In the genomic region with DNA sequence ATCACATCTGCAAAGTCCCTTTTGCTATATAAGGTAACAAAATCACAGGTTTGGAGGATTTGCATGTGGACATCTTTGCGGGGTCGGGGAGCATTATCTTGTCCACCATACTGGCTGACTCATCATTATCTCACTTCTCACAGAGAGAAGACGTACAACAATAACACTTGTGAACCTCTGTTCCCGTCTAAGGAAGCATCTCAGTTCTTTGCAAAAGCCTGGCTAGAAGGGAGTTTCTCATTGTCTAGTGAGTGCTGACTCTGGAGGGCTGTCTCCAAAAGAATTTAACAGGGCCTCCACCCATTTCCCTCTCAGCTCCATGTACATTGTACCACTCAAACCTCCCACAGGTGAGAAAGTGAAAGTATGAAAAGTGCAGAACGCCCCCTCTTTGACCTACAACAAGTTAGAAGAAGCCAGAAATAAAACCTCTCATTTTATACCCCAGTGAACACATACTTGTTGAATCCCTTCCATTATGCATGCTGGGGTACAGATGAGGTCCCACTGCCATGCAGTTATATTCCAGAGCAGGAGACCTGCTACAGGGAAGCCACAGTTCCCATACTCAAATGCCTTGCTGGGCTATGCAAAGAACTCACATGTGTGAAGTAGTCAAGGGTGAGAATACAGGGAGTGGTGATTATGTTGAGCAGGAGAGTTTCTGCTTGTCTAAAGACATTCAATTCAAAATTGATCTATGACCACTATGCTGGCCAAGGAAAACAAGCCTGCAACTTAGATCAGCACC, we compare ENCODE assay signal across 11 cellular contexts.
DNase-seq lines count a peak whose midpoint lies in the region; ATAC-seq and TF ChIP-seq lines count a peak whose summit lies in the region.
"Had no signal": no experiment of that assay in that cellular context is flagged by ENCODE, and none has a peak within 500 bp of the region (broad histone marks: within the 10 kb centered on the region; RNA-seq: fewer than 3 reads in every experiment).

No MANE protein-coding gene starts in this region.

- DNase-seq in OCI-LY7 (ENCODE audit: low spot score) (no peak), NCI-H82 treated with DMSO at 0.1 percent for 48 hours (lab: John Stamatoyannopoulos, UW; ENCODE audit: unreplicated experiment) (no peak), medulla oblongata (ENCODE audit: extremely low spot score) (no peak)
- no peak for DNase-seq in stimulated activated naive B cell treated with anti-CD40 and anti-IgM and Interleukin-4, amounts not matched to agents 10 μg/mL and 1 μg/mL and 100 μg/mL, for 72 hours
- DNase-seq: activated naive CD8-positive, alpha-beta T cell treated with anti-CD3 and anti-CD28 coated beads, Interleukin-2, amount 10 ng/mL, durations not matched to agents 7 days and 5 days; left ventricle myocardium inferior; NCI-H446; stimulated activated naive CD4-positive, alpha-beta T cell had no signal

- TF ChIP-seq CTCF in OCI-LY7 (conservative IDR thresholded peaks at IDR 0.05; ENCODE audit: low read length) = no peak

- peaks cover 12 to 18% of the 10 kb centered on the region in 2 donors for H3K9me3 Mint-ChIP-seq in stimulated activated naive B cell treated with anti-CD40 and anti-IgM and Interleukin-4, amounts not matched to agents 10 μg/mL and 1 μg/mL and 100 μg/mL, for 72 hours

- H4K20me1 ChIP-seq in OCI-LY7 (ENCODE audit: insufficient read depth, low read length) = no peaks in the 10 kb centered on the region

- intact Hi-C loops in OCI-LY7 (cut with micrococcal nuclease; ENCODE audit: unreplicated experiment) = no loop called here

- no peaks in the 10 kb centered on the region for H3K9me2 ChIP-seq in OCI-LY7 (ENCODE audit: insufficient read depth, low read length)

- no peaks in the 10 kb centered on the region for H3K27me3 Mint-ChIP-seq in stimulated activated naive B cell treated with anti-CD40 and anti-IgM and Interleukin-4, amounts not matched to agents 10 μg/mL and 1 μg/mL and 100 μg/mL, for 72 hours
- H3K27me3 Mint-ChIP-seq: activated naive CD8-positive, alpha-beta T cell treated with anti-CD3 and anti-CD28 coated beads, Interleukin-2, amount 10 ng/mL, durations not matched to agents 7 days and 5 days had no signal

- ATAC-seq in GM18909 (IDR thresholded peaks at IDR 0.05; ENCODE audit: poor library complexity, unreplicated experiment) (peak; percentile 67), HG02759 (IDR thresholded peaks at IDR 0.05; ENCODE audit: unreplicated experiment) (peak; percentile 76), HG03457 (IDR thresholded peaks at IDR 0.05; ENCODE audit: unreplicated experiment) (no peak)
- peak; percentile 83 to 84 for ATAC-seq in stimulated activated naive B cell treated with anti-CD40 and anti-IgM and Interleukin-4, amounts not matched to agents 10 μg/mL and 1 μg/mL and 100 μg/mL, for 72 hours (replicated peaks)

- H3K27ac ChIP-seq in OCI-LY7 (ENCODE audit: low read depth, low read length, poor library complexity, severe bottlenecking) = no peak overlapping the region
- H3K27ac ChIP-seq: left ventricle myocardium inferior had no signal

- no peaks in the 10 kb centered on the region for H3K79me2 ChIP-seq in OCI-LY7 (ENCODE audit: insufficient read depth, low read depth, low read length)

- peak overlapping the region; percentile 46 for H3K4me2 ChIP-seq in OCI-LY7 (ENCODE audit: low read length)

- H3K36me3 ChIP-seq in OCI-LY7 (ENCODE audit: insufficient read depth, low read length) = no peaks in the 10 kb centered on the region; the same call in 1 of the 2 replicates
- H3K36me3 ChIP-seq: left ventricle myocardium inferior had no signal

- peak overlapping the region; percentile 35 for H2AFZ ChIP-seq in OCI-LY7 (ENCODE audit: low read length)

- no TSS peak for BruUV-seq in OCI-LY7 (replicated peaks; lab: Mats Ljungman, UMichigan)

- peak overlapping the region; percentile 37 to 53 for H3K4me3 Mint-ChIP-seq in stimulated activated naive B cell treated with anti-CD40 and anti-IgM and Interleukin-4, amounts not matched to agents 10 μg/mL and 1 μg/mL and 100 μg/mL, for 72 hours
- H3K4me3 Mint-ChIP-seq: activated naive CD8-positive, alpha-beta T cell treated with anti-CD3 and anti-CD28 coated beads, Interleukin-2, amount 10 ng/mL, durations not matched to agents 7 days and 5 days had no signal

- POLR2A ChIA-PET in OCI-LY7 (lab: Charles Lee) = no interaction called here

- CTCF ChIA-PET in OCI-LY7 (lab: Charles Lee; ENCODE audit: unreplicated experiment) = no interaction called here

- peaks cover 19% of the 10 kb centered on the region for H3K4me1 ChIP-seq in OCI-LY7 (ENCODE audit: insufficient read depth, low read length, poor library complexity, severe bottlenecking)
- H3K4me1 ChIP-seq: left ventricle myocardium inferior had no signal

- H3K4me1 Mint-ChIP-seq in stimulated activated naive B cell treated with anti-CD40 and anti-IgM and Interleukin-4, amounts not matched to agents 10 μg/mL and 1 μg/mL and 100 μg/mL, for 72 hours = peaks cover 34 to 42% of the 10 kb centered on the region in 2 donors

- H3K36me3 Mint-ChIP-seq in stimulated activated naive B cell treated with anti-CD40 and anti-IgM and Interleukin-4, amounts not matched to agents 10 μg/mL and 1 μg/mL and 100 μg/mL, for 72 hours = peaks cover 21 to 29% of the 10 kb centered on the region in 2 donors

- H3K9me3 ChIP-seq in OCI-LY7 (ENCODE audit: low read length) = peaks cover 29% of the 10 kb centered on the region; the same call in 1 of the 2 replicates

- peak overlapping the region; percentile 38 for H3K27ac Mint-ChIP-seq in stimulated activated naive B cell treated with anti-CD40 and anti-IgM and Interleukin-4, amounts not matched to agents 10 μg/mL and 1 μg/mL and 100 μg/mL, for 72 hours
- H3K27ac Mint-ChIP-seq: activated naive CD8-positive, alpha-beta T cell treated with anti-CD3 and anti-CD28 coated beads, Interleukin-2, amount 10 ng/mL, durations not matched to agents 7 days and 5 days had no signal

- H3K4me3 ChIP-seq in OCI-LY7 (ENCODE audit: low read depth, low read length, poor library complexity, severe bottlenecking) = peak overlapping the region; percentile 17
- H3K4me3 ChIP-seq: left ventricle myocardium inferior had no signal
